ENCODE assay signal across 31 cellular contexts in genomic region chr19:52667972-52668371, GRCh38.
"Had no signal": no experiment of that assay in that cellular context is flagged by ENCODE, and none has a peak within 500 bp of the region (broad histone marks: within the 10 kb centered on the region; RNA-seq: fewer than 3 reads in every experiment).

No MANE protein-coding gene starts in this region.

- H2AFZ ChIP-seq: parathyroid adenoma had no signal

- H3K27me3 ChIP-seq: ovary, right lobe of liver, sigmoid colon, spleen, suprapubic skin, testis, tibial artery, transverse colon, upper lobe of right lung, uterus had no signal

- H3K79me2 ChIP-seq: parathyroid adenoma had no signal

- H3K36me3 ChIP-seq: ovary, right lobe of liver, sigmoid colon, transverse colon, upper lobe of right lung, uterus had no signal

- FAIRE-seq: small intestine had no signal

- H3K36me3 Mint-ChIP-seq: natural killer cell had no signal

- H3K4me1 Mint-ChIP-seq: stimulated activated naive CD8-positive, alpha-beta T cell treated with anti-CD3 and anti-CD28 coated beads, Interleukin-15, amount 100 ng/mL, for 72 hours had no signal

- H3K9me3 ChIP-seq: ovary, psoas muscle, right lobe of liver, sigmoid colon, suprapubic skin, testis, tibial artery, transverse colon, upper lobe of right lung, uterus had no signal

- H3K27me3 Mint-ChIP-seq: naive thymus-derived CD4-positive, alpha-beta T cell; progenitor cell of endocrine pancreas; stimulated activated memory B cell treated with anti-CD40 and anti-IgM and Interleukin-4, amounts not matched to agents 10 μg/mL and 1 μg/mL and 100 μg/mL, for 72 hours; stimulated activated naive CD8-positive, alpha-beta T cell treated with anti-CD3 and anti-CD28 coated beads, Interleukin-15, amount 100 ng/mL, for 72 hours had no signal

- DNase-seq: naive thymus-derived CD4-positive, alpha-beta T cell; natural killer cell; nephron progenitor cell; occipital lobe; ovary; posterior cingulate gyrus; psoas muscle; right cardiac atrium; right lobe of liver; sigmoid colon; small intestine; spleen; stimulated activated CD4-positive, alpha-beta T cell treated with anti-CD3 and anti-CD28 coated beads, Interleukin-12 subunit alpha, Interleukin-12 subunit beta, amount 100 ng/mL, for 4 hours; stimulated activated CD4-positive, alpha-beta T cell treated with anti-CD3 and anti-CD28 coated beads, Interleukin-1b, Interleukin-23, amount 100 ng/mL, for 48 hours; stimulated activated CD4-positive, alpha-beta T cell treated with anti-CD3 and anti-CD28 coated beads, Interleukin-4, amount 100 ng/mL, for 1 hour; stimulated activated CD4-positive, alpha-beta T cell treated with anti-CD3 and anti-CD28 coated beads, Interleukin-4, amount 100 ng/mL, for 4 hours; stimulated activated CD8-positive, alpha-beta memory T cell treated with anti-CD3 and anti-CD28 coated beads, Interleukin-4, amount 100 ng/mL, for 48 hours; stimulated activated naive CD4-positive, alpha-beta T cell; stimulated activated naive CD8-positive, alpha-beta T cell treated with anti-CD3 and anti-CD28 coated beads, Interleukin-15, amount 100 ng/mL, for 72 hours; stimulated activated naive CD8-positive, alpha-beta T cell treated with anti-CD3 and anti-CD28 coated beads, Interleukin-15, Interleukin-2, amounts not matched to agents 100 U/mL and 50 U/mL, for 24 hours; substantia nigra; testis; tibial artery; transverse colon; upper lobe of right lung; uterus had no signal

- H3K9me3 Mint-ChIP-seq: natural killer cell, neural crest cell had no signal

- H3K4me3 Mint-ChIP-seq: naive thymus-derived CD4-positive, alpha-beta T cell; natural killer cell; nephron progenitor cell; neural crest cell; stimulated activated memory B cell treated with anti-CD40 and anti-IgM and Interleukin-4, amounts not matched to agents 10 μg/mL and 1 μg/mL and 100 μg/mL, for 72 hours; stimulated activated naive CD8-positive, alpha-beta T cell treated with anti-CD3 and anti-CD28 coated beads, Interleukin-15, amount 100 ng/mL, for 72 hours had no signal

- H3K27ac ChIP-seq: ovary, parathyroid adenoma, psoas muscle, right lobe of liver, sigmoid colon, spleen, suprapubic skin, testis, tibial artery, transverse colon, upper lobe of right lung, uterus had no signal

- H3K4me1 ChIP-seq: psoas muscle, right lobe of liver, spleen, suprapubic skin, testis, transverse colon, upper lobe of right lung, uterus had no signal

- H3K4me3 ChIP-seq: ovary, psoas muscle, right lobe of liver, sigmoid colon, spleen, suprapubic skin, testis, tibial artery, transverse colon, upper lobe of right lung, uterus had no signal

- H3K9ac ChIP-seq: parathyroid adenoma had no signal

- H3K27ac Mint-ChIP-seq: progenitor cell of endocrine pancreas; stimulated activated memory B cell treated with anti-CD40 and anti-IgM and Interleukin-4, amounts not matched to agents 10 μg/mL and 1 μg/mL and 100 μg/mL, for 72 hours; stimulated activated naive CD8-positive, alpha-beta T cell treated with anti-CD3 and anti-CD28 coated beads, Interleukin-15, amount 100 ng/mL, for 72 hours had no signal
